Comparison of ENCODE assay signal across 8 cellular contexts in genomic region chrX:119565110-119565663, GRCh38. TPM values are rescaled to one million over a fixed set of nuclear protein-coding genes. Genes with fewer than 3 reads are reported as not detected.
DNase-seq lines count a peak whose midpoint lies in the region; ATAC-seq, FAIRE-seq and TF ChIP-seq lines count a peak whose summit lies in the region.

Gene STEEP1, minus strand, starts transcription at chrX:119565409. Its CDS starts 54 bp downstream, at chrX:119565355.

- peaks cover 24% of the 10 kb centered on the region for H3K79me2 ChIP-seq in DOHH2 (ENCODE audit: control insufficient read depth, low read length)

- peaks cover 11% of the 10 kb centered on the region for H3K4me1 Mint-ChIP-seq in activated T-helper 2 cell treated with anti-CD3 and anti-CD28 coated beads, Interferon-gamma antibody, Interleukin-2, Interleukin-4, amounts not matched to agents 10 μg/mL and 5 μg/mL and 100 μg/mL, durations not matched to agents 14 hours and 24 hours and 36 hours (ENCODE audit: low read depth)
- peaks cover 14 to 15% of the 10 kb centered on the region in 2 donors for H3K4me1 Mint-ChIP-seq in natural killer cell treated with Interleukin-12 subunit alpha and Interleukin-12 subunit beta and Interleukin-15 and Interleukin-18, amount 100 ng/mL, for 72 hours (ENCODE audit: low read depth in 2 of 2)

- H3K9me3 Mint-ChIP-seq in activated T-helper 2 cell treated with anti-CD3 and anti-CD28 coated beads, Interferon-gamma antibody, Interleukin-2, Interleukin-4, amounts not matched to agents 10 μg/mL and 5 μg/mL and 100 μg/mL, durations not matched to agents 14 hours and 24 hours and 36 hours: no peaks in the 10 kb centered on the region
- H3K9me3 Mint-ChIP-seq in natural killer cell treated with Interleukin-12 subunit alpha and Interleukin-12 subunit beta and Interleukin-15 and Interleukin-18, amount 100 ng/mL, for 72 hours: no peaks in the 10 kb centered on the region

- H3K4me2 ChIP-seq in DOHH2 (ENCODE audit: low read length): peak within 1 kb of the TSS; percentile 72

- no peaks in the 10 kb centered on the region for H3K27me3 ChIP-seq in DOHH2 (ENCODE audit: control insufficient read depth, low read length)

- peak within 1 kb of the TSS; percentile 18; the same call in 1 of the 2 replicates for H3K27ac ChIP-seq in DOHH2 (ENCODE audit: low read depth, low read length)

- intact Hi-C loops in activated T-helper 2 cell treated with anti-CD3 and anti-CD28 coated beads, Interferon-gamma antibody, Interleukin-2, Interleukin-4, amounts not matched to agents 10 μg/mL and 5 μg/mL and 100 μg/mL, durations not matched to agents 14 hours and 24 hours and 36 hours (cut with micrococcal nuclease): loop anchor here (1.0 to 2.0 kb wide), 2 partner anchors 9 to 128 kb away; partner anchors contain the start of genes SEPTIN6 and UBE2A

- DNase-seq in H54 (ENCODE audit: insufficient read length, low spot score) (peak; percentile 78), M059J (ENCODE audit: low read depth) (peak; percentile 98), fibroblast of pulmonary artery (ENCODE audit: low read depth) (peak; percentile 95)
- peak; percentile 82 for DNase-seq in activated T-helper 2 cell treated with anti-CD3 and anti-CD28 coated beads, Interferon-gamma antibody, Interleukin-2, Interleukin-4, amounts not matched to agents 10 μg/mL and 5 μg/mL and 100 μg/mL, durations not matched to agents 14 hours and 24 hours and 36 hours (ENCODE audit: low spot score)
- peak; percentile 88 for DNase-seq in natural killer cell treated with Interleukin-12 subunit alpha and Interleukin-12 subunit beta and Interleukin-15 and Interleukin-18, amount 100 ng/mL, for 72 hours (ENCODE audit: low spot score)
- DNase-seq in stimulated activated naive CD4-positive, alpha-beta T cell treated with Interleukin-2 at 50 U/mL for 16 hours (lab: John Stamatoyannopoulos, UW): peak; percentile 87

- peaks cover 5% of the 10 kb centered on the region; the same call in 1 of the 2 replicates for H3K36me3 ChIP-seq in DOHH2 (ENCODE audit: control insufficient read depth, low read length)

- peak; percentile 41; the same call in 1 of the 2 replicates for TF ChIP-seq POLR2A in H54 (IDR thresholded peaks at IDR 0.05; ENCODE audit: low read depth, low read length)
- TF ChIP-seq POLR2A in Raji (IDR thresholded peaks at IDR 0.05; ENCODE audit: insufficient read depth, low read depth, low read length): peak; percentile 74

- peak within 1 kb of the TSS; percentile 89 for H3K27ac Mint-ChIP-seq in activated T-helper 2 cell treated with anti-CD3 and anti-CD28 coated beads, Interferon-gamma antibody, Interleukin-2, Interleukin-4, amounts not matched to agents 10 μg/mL and 5 μg/mL and 100 μg/mL, durations not matched to agents 14 hours and 24 hours and 36 hours
- peak within 1 kb of the TSS; percentile 58 to 63 for H3K27ac Mint-ChIP-seq in natural killer cell treated with Interleukin-12 subunit alpha and Interleukin-12 subunit beta and Interleukin-15 and Interleukin-18, amount 100 ng/mL, for 72 hours

- H4K20me1 ChIP-seq in DOHH2 (ENCODE audit: control insufficient read depth, insufficient read depth, low read depth, low read length): no peaks in the 10 kb centered on the region

- peak within 1 kb of the TSS; percentile 93 for H3K4me3 Mint-ChIP-seq in activated T-helper 2 cell treated with anti-CD3 and anti-CD28 coated beads, Interferon-gamma antibody, Interleukin-2, Interleukin-4, amounts not matched to agents 10 μg/mL and 5 μg/mL and 100 μg/mL, durations not matched to agents 14 hours and 24 hours and 36 hours (ENCODE audit: low read depth)
- peak within 1 kb of the TSS; percentile 84 for H3K4me3 Mint-ChIP-seq in natural killer cell treated with Interleukin-12 subunit alpha and Interleukin-12 subunit beta and Interleukin-15 and Interleukin-18, amount 100 ng/mL, for 72 hours

- peaks cover 3% of the 10 kb centered on the region; the same call in 1 of the 2 replicates for H3K4me1 ChIP-seq in DOHH2 (ENCODE audit: control insufficient read depth, low read length)

- H3K9me2 ChIP-seq in DOHH2 (replicated peaks; ENCODE audit: control insufficient read depth, low read length): no peaks in the 10 kb centered on the region

- peak within 1 kb of the TSS; percentile 81 for H3K4me3 ChIP-seq in DOHH2 (ENCODE audit: low read length)
- peak within 1 kb of the TSS; percentile 70 for H3K4me3 ChIP-seq in fibroblast of pulmonary artery (replicated peaks; ENCODE audit: low read depth, low read length)

- no peaks in the 10 kb centered on the region for H3F3A ChIP-seq in DOHH2 (ENCODE audit: control insufficient read depth, insufficient read depth)

- no peaks in the 10 kb centered on the region for H3K27me3 Mint-ChIP-seq in activated T-helper 2 cell treated with anti-CD3 and anti-CD28 coated beads, Interferon-gamma antibody, Interleukin-2, Interleukin-4, amounts not matched to agents 10 μg/mL and 5 μg/mL and 100 μg/mL, durations not matched to agents 14 hours and 24 hours and 36 hours (ENCODE audit: low read depth)
- H3K27me3 Mint-ChIP-seq in natural killer cell treated with Interleukin-12 subunit alpha and Interleukin-12 subunit beta and Interleukin-15 and Interleukin-18, amount 100 ng/mL, for 72 hours: peaks cover 0 to 12% of the 10 kb centered on the region in 2 donors

- no peak for TF ChIP-seq CTCF in DOHH2 (IDR thresholded peaks at IDR 0.05; ENCODE audit: low read depth, low read length, poor library complexity, severe bottlenecking)
- TF ChIP-seq CTCF in fibroblast of pulmonary artery (IDR thresholded peaks at IDR 0.05; ENCODE audit: low read length, missing control alignments): no peak

- no peaks in the 10 kb centered on the region for H3K9me3 ChIP-seq in DOHH2 (ENCODE audit: control insufficient read depth, insufficient read depth, low read length)

- H3K36me3 Mint-ChIP-seq in activated T-helper 2 cell treated with anti-CD3 and anti-CD28 coated beads, Interferon-gamma antibody, Interleukin-2, Interleukin-4, amounts not matched to agents 10 μg/mL and 5 μg/mL and 100 μg/mL, durations not matched to agents 14 hours and 24 hours and 36 hours (ENCODE audit: low read depth): peaks cover 3% of the 10 kb centered on the region
- no peaks in the 10 kb centered on the region for H3K36me3 Mint-ChIP-seq in natural killer cell treated with Interleukin-12 subunit alpha and Interleukin-12 subunit beta and Interleukin-15 and Interleukin-18, amount 100 ng/mL, for 72 hours

- FAIRE-seq in H54 (lab: Jason Lieb, UNC): peak; percentile 92

- ATAC-seq in natural killer cell treated with Interleukin-12 subunit alpha and Interleukin-12 subunit beta and Interleukin-15 and Interleukin-18, amount 100 ng/mL, for 72 hours: peak; percentile 93 to 97

RNA-seq across cellular contexts. Expression of gene STEEP1, which starts in this region (rescaled TPM):
- total RNA-seq in M059J (2014; rRNA removed; shearing (Covaris generic)): 66.6 and 87.6 TPM in 2 replicates
- total RNA-seq in activated T-helper 2 cell treated with anti-CD3 and anti-CD28 coated beads, Interferon-gamma antibody, Interleukin-2, Interleukin-4, amounts not matched to agents 10 μg/mL and 5 μg/mL and 100 μg/mL, durations not matched to agents 14 hours and 24 hours and 36 hours: 21.9 and 22.0 TPM in 2 replicates
- 10 to 100 TPM; 20.8 to 24.2 TPM for total RNA-seq in natural killer cell treated with Interleukin-12 subunit alpha and Interleukin-12 subunit beta and Interleukin-15 and Interleukin-18, amount 100 ng/mL, for 72 hours

Comparison
In these comparisons a context has a peak if more than half of its experiments do, and no peak if none do; other contexts are left out.
1. Peak in every context shown above with its lines: DNase-seq, ATAC-seq, H3K4me3 ChIP-seq and H3K27ac ChIP-seq.